Comparison of ENCODE assay signal across 28 cellular contexts in the genomic region with DNA sequence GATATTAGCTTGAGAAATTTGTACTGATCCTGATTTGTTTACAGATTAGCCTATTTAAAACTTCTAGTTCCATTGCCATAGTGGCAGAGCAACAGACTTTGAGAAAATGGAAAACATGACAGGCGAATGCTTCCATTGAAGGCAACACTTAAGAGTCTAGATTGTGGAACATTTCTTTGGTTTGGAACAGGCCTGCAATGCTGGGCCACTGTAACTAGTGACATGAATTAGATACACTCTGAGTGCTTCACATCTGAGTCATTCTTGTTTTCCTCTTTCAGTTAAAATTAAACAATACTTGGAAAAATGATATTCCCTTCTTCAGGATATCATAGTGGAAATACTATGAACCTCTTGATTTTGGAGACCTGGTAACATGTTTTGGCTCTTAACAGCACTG.
DNase-seq lines count a peak whose midpoint lies in the region; ATAC-seq and TF ChIP-seq lines count a peak whose summit lies in the region.
"Had no signal": no experiment of that assay in that cellular context is flagged by ENCODE, and none has a peak within 500 bp of the region (broad histone marks: within the 10 kb centered on the region; RNA-seq: fewer than 3 reads in every experiment).

No MANE protein-coding gene starts in this region.

- TF ChIP-seq CTCF in HFFc6 (IDR thresholded peaks at IDR 0.05) (no peak), choroid plexus epithelial cell (conservative IDR thresholded peaks at IDR 0.05; ENCODE audit: low read depth, low read length) (no peak), right lobe of liver (IDR thresholded peaks at IDR 0.05) (no peak)

- intact Hi-C loops in right lobe of liver (cut with DNase I), result no loop called here

- no peaks in the 10 kb centered on the region for H3K36me3 Mint-ChIP-seq in HFFc6 (ENCODE audit: low read depth)
- H3K36me3 Mint-ChIP-seq: activated CD8-positive, alpha-beta memory T cell treated with anti-CD3 and anti-CD28 coated beads, Interleukin-2, amount 10 ng/mL, durations not matched to agents 7 days and 5 days; activated naive CD8-positive, alpha-beta T cell; brain; mesothelial cell of epicardium; stimulated activated naive B cell treated with anti-CD40 and anti-IgM and Interleukin-4, amounts not matched to agents 10 μg/mL and 1 μg/mL and 100 μg/mL, for 72 hours had no signal

- H3K4me3 Mint-ChIP-seq in HFFc6, result no peak overlapping the region
- H3K4me3 Mint-ChIP-seq: activated CD4-positive, alpha-beta T cell treated with anti-CD3 and anti-CD28 coated beads, Interleukin-2, amount 10 ng/mL, durations not matched to agents 24 days and 14 days; activated CD8-positive, alpha-beta memory T cell treated with anti-CD3 and anti-CD28 coated beads, Interleukin-2, amount 10 ng/mL, durations not matched to agents 7 days and 5 days; activated naive CD8-positive, alpha-beta T cell; activated T-helper 1 cell treated with anti-CD3 and anti-CD28 coated beads, Interleukin-12 subunit alpha, Interleukin-12 subunit beta, Interleukin-2, Interleukin-4 antibody, amounts not matched to agents 30 ng/mL and 10 ng/mL and 1 ng/mL, durations not matched to agents 14 hours and 24 hours and 36 hours; brain; mesothelial cell of epicardium; nephron; stimulated activated naive B cell treated with anti-CD40 and anti-IgM and Interleukin-4, amounts not matched to agents 10 μg/mL and 1 μg/mL and 100 μg/mL, for 72 hours had no signal

- no peaks in the 10 kb centered on the region for H3K9me3 ChIP-seq in right lobe of liver
- H3K9me3 ChIP-seq: BLaER1 treated with 17β-estradiol and CSF1 and Interleukin-3, amounts not matched to agents 10 nM and 100 nM; gastroesophageal sphincter; transverse colon had no signal

- H3K9me3 Mint-ChIP-seq in HFFc6, result no peaks in the 10 kb centered on the region; the same call in 1 of the 2 replicates
- H3K9me3 Mint-ChIP-seq: brain; nephron; stimulated activated naive B cell treated with anti-CD40 and anti-IgM and Interleukin-4, amounts not matched to agents 10 μg/mL and 1 μg/mL and 100 μg/mL, for 72 hours had no signal

- no peak for TF ChIP-seq POLR2A in right lobe of liver (IDR thresholded peaks at IDR 0.05)

- WGBS in right lobe of liver (ENCODE audit: insufficient coverage, low coverage, low lambda C conversion rate, missing lambda C conversion rate), result 50% methylated on average over 1 of the region's 1 CpG

- H3K4me1 Mint-ChIP-seq in HFFc6 (ENCODE audit: low read depth), result peaks cover 9% of the 10 kb centered on the region; the same call in 1 of the 2 replicates
- H3K4me1 Mint-ChIP-seq: activated CD4-positive, alpha-beta T cell treated with anti-CD3 and anti-CD28 coated beads, Interleukin-2, amount 10 ng/mL, durations not matched to agents 24 days and 14 days; activated CD8-positive, alpha-beta memory T cell treated with anti-CD3 and anti-CD28 coated beads, Interleukin-2, amount 10 ng/mL, durations not matched to agents 7 days and 5 days; stimulated activated naive B cell treated with anti-CD40 and anti-IgM and Interleukin-4, amounts not matched to agents 10 μg/mL and 1 μg/mL and 100 μg/mL, for 72 hours had no signal

- H3K4me1 ChIP-seq in right lobe of liver, result no peaks in the 10 kb centered on the region
- H3K4me1 ChIP-seq: gastroesophageal sphincter, transverse colon had no signal

- ATAC-seq in right lobe of liver, result no peak
- ATAC-seq: activated CD8-positive, alpha-beta memory T cell treated with anti-CD3 and anti-CD28 coated beads, Interleukin-2, amount 10 ng/mL, durations not matched to agents 7 days and 5 days; gastroesophageal sphincter; stimulated activated naive B cell treated with anti-CD40 and anti-IgM and Interleukin-4, amounts not matched to agents 10 μg/mL and 1 μg/mL and 100 μg/mL, for 72 hours had no signal

- H3K36me3 ChIP-seq in right lobe of liver, result no peaks in the 10 kb centered on the region
- H3K36me3 ChIP-seq: BLaER1 treated with 17β-estradiol and CSF1 and Interleukin-3, amounts not matched to agents 10 nM and 100 nM; gastroesophageal sphincter; transverse colon had no signal

- no peak overlapping the region for H3K27ac ChIP-seq in right lobe of liver
- H3K27ac ChIP-seq: BLaER1 treated with 17β-estradiol and CSF1 and Interleukin-3, amounts not matched to agents 10 nM and 100 nM; gastroesophageal sphincter; transverse colon had no signal

- H3K4me3 ChIP-seq in choroid plexus epithelial cell (ENCODE audit: low read depth, low read length) (no peak overlapping the region), right lobe of liver (no peak overlapping the region)
- H3K4me3 ChIP-seq: BLaER1 treated with 17β-estradiol and CSF1 and Interleukin-3, amounts not matched to agents 10 nM and 100 nM; coronary artery; gastroesophageal sphincter; transverse colon had no signal

- H3K27ac Mint-ChIP-seq in HFFc6, result no peak overlapping the region
- H3K27ac Mint-ChIP-seq: activated CD4-positive, alpha-beta T cell treated with anti-CD3 and anti-CD28 coated beads, Interleukin-2, amount 10 ng/mL, durations not matched to agents 24 days and 14 days; activated CD8-positive, alpha-beta memory T cell treated with anti-CD3 and anti-CD28 coated beads, Interleukin-2, amount 10 ng/mL, durations not matched to agents 7 days and 5 days; activated naive CD8-positive, alpha-beta T cell; activated T-helper 1 cell treated with anti-CD3 and anti-CD28 coated beads, Interleukin-12 subunit alpha, Interleukin-12 subunit beta, Interleukin-2, Interleukin-4 antibody, amounts not matched to agents 30 ng/mL and 10 ng/mL and 1 ng/mL, durations not matched to agents 14 hours and 24 hours and 36 hours; brain; mesothelial cell of epicardium; nephron; stimulated activated naive B cell treated with anti-CD40 and anti-IgM and Interleukin-4, amounts not matched to agents 10 μg/mL and 1 μg/mL and 100 μg/mL, for 72 hours had no signal

- no peaks in the 10 kb centered on the region for H3K27me3 ChIP-seq in right lobe of liver
- H3K27me3 ChIP-seq: BLaER1 treated with 17β-estradiol and CSF1 and Interleukin-3, amounts not matched to agents 10 nM and 100 nM; gastroesophageal sphincter; transverse colon had no signal

- DNase-seq in A172 (ENCODE audit: low spot score), result peak; percentile 17
- peak; percentile 25 for DNase-seq in HFFc6
- peak; percentile 3 for DNase-seq in choroid plexus epithelial cell (ENCODE audit: low read depth)
- peak; percentile 11 for DNase-seq in kidney tubule cell (ENCODE audit: low spot score)
- DNase-seq in superior temporal gyrus (ENCODE audit: extremely low spot score), result no peak
- DNase-seq in NCI-H1092 (lab: John Stamatoyannopoulos, UW), result no peak
- DNase-seq in right lobe of liver, result no peak
- no peak for DNase-seq in stimulated activated naive CD4-positive, alpha-beta T cell (lab: John Stamatoyannopoulos, UW)
- DNase-seq: 8988T; activated CD4-positive, alpha-beta T cell treated with anti-CD3 and anti-CD28 coated beads, Interleukin-2, amount 10 ng/mL, durations not matched to agents 24 days and 14 days; activated CD8-positive, alpha-beta memory T cell treated with anti-CD3 and anti-CD28 coated beads, Interleukin-2, amount 10 ng/mL, durations not matched to agents 7 days and 5 days; KBM-7; kidney glomerular epithelial cell; MV-4-11; NCI-H1694 treated with DMSO at 0.1 percent for 48 hours; NCI-H345; SIG-M5; stimulated activated CD4-positive, alpha-beta T cell treated with anti-CD3 and anti-CD28 coated beads, Interleukin-2, amount 100 ng/mL, for 24 hours; stimulated activated naive B cell treated with anti-CD40 and anti-IgM and Interleukin-4, amounts not matched to agents 10 μg/mL and 1 μg/mL and 100 μg/mL, for 72 hours; transverse colon had no signal

- H3K27me3 Mint-ChIP-seq in HFFc6 (ENCODE audit: insufficient read depth), result no peaks in the 10 kb centered on the region
- H3K27me3 Mint-ChIP-seq: activated CD4-positive, alpha-beta T cell treated with anti-CD3 and anti-CD28 coated beads, Interleukin-2, amount 10 ng/mL, durations not matched to agents 24 days and 14 days; activated CD8-positive, alpha-beta memory T cell treated with anti-CD3 and anti-CD28 coated beads, Interleukin-2, amount 10 ng/mL, durations not matched to agents 7 days and 5 days; activated naive CD8-positive, alpha-beta T cell; brain; stimulated activated naive B cell treated with anti-CD40 and anti-IgM and Interleukin-4, amounts not matched to agents 10 μg/mL and 1 μg/mL and 100 μg/mL, for 72 hours had no signal

Comparison
In these comparisons a context has a peak if more than half of its experiments do, and no peak if none do; other contexts are left out.
1. DNase-seq: peak in A172 (single experiment), HFFc6 (single experiment), choroid plexus epithelial cell (single experiment) and kidney tubule cell (single experiment); none in superior temporal gyrus (single experiment), NCI-H1092 (single experiment), right lobe of liver (0 of 3) and stimulated activated naive CD4-positive, alpha-beta T cell (0 of 6).